Comparison of ENCODE assay signal across 11 cellular contexts in genomic region chr12:47988073-47989022, GRCh38. TPM values are rescaled to one million over a fixed set of nuclear protein-coding genes. Genes with fewer than 3 reads are reported as not detected.
DNase-seq lines count a peak whose midpoint lies in the region; ATAC-seq and TF ChIP-seq lines count a peak whose summit lies in the region.
"Had no signal": no experiment of that assay in that cellular context is flagged by ENCODE, and none has a peak within 500 bp of the region (broad histone marks: within the 10 kb centered on the region; RNA-seq: fewer than 3 reads in every experiment).

No MANE protein-coding gene starts in this region.

- H3K36me3 Mint-ChIP-seq in osteocyte (ENCODE audit: unreplicated experiment), result no peaks in the 10 kb centered on the region
- no peaks in the 10 kb centered on the region for H3K36me3 Mint-ChIP-seq in stimulated activated naive B cell treated with anti-CD40 and anti-IgM and Interleukin-4, amounts not matched to agents 10 μg/mL and 1 μg/mL and 100 μg/mL, for 72 hours

- H3K27me3 Mint-ChIP-seq in osteocyte (ENCODE audit: unreplicated experiment), result no peaks in the 10 kb centered on the region
- H3K27me3 Mint-ChIP-seq in stimulated activated naive B cell treated with anti-CD40 and anti-IgM and Interleukin-4, amounts not matched to agents 10 μg/mL and 1 μg/mL and 100 μg/mL, for 72 hours, result peaks cover 10 to 21% of the 10 kb centered on the region in 2 donors
- H3K27me3 Mint-ChIP-seq: activated CD4-positive, alpha-beta T cell treated with anti-CD3 and anti-CD28 coated beads for 36 hours had no signal

- ATAC-seq in HG03280 (IDR thresholded peaks at IDR 0.05; ENCODE audit: unreplicated experiment), result no peak
- ATAC-seq in stimulated activated naive B cell treated with anti-CD40 and anti-IgM and Interleukin-4, amounts not matched to agents 10 μg/mL and 1 μg/mL and 100 μg/mL, for 72 hours (replicated peaks), result no peak
- ATAC-seq: activated CD4-positive, alpha-beta T cell treated with anti-CD3 and anti-CD28 coated beads for 36 hours had no signal

- TF ChIP-seq CTCF in osteocyte (IDR thresholded peaks at IDR 0.05), result no peak

- DNase-seq in DMS79 treated with DMSO at 0.1 percent for 48 hours (lab: John Stamatoyannopoulos, UW) (peak; percentile 39), LHCN-M2 (ENCODE audit: low read depth) (peak; percentile 31), ecto neural progenitor cell (ENCODE audit: low spot score) (peak; percentile 83), osteocyte (ENCODE audit: extremely low spot score, unreplicated experiment) (no peak), SKM-1 treated with dmso at 0.1 percent for 144 hours (lab: John Stamatoyannopoulos, UW; ENCODE audit: unreplicated experiment) (no peak)
- no peak for DNase-seq in activated CD4-positive, CD25-positive, alpha-beta regulatory T cell treated with anti-CD3 and anti-CD28 coated beads, Interleukin-2, amount 50 U/mL, for 72 hours
- DNase-seq in stimulated activated naive B cell treated with anti-CD40 and anti-IgM and Interleukin-4, amounts not matched to agents 10 μg/mL and 1 μg/mL and 100 μg/mL, for 72 hours, result no peak
- DNase-seq: activated CD4-positive, alpha-beta T cell treated with anti-CD3 and anti-CD28 coated beads for 36 hours; activated naive CD4-positive, alpha-beta T cell treated with Interleukin-2 at 50 U/mL for 16 hours had no signal

- H3K4me1 Mint-ChIP-seq in osteocyte (ENCODE audit: unreplicated experiment), result peaks cover 10% of the 10 kb centered on the region
- H3K4me1 Mint-ChIP-seq in stimulated activated naive B cell treated with anti-CD40 and anti-IgM and Interleukin-4, amounts not matched to agents 10 μg/mL and 1 μg/mL and 100 μg/mL, for 72 hours, result peaks cover 28 to 48% of the 10 kb centered on the region in 2 donors

- peak overlapping the region; percentile 56 for H3K27ac Mint-ChIP-seq in osteocyte (ENCODE audit: unreplicated experiment)
- H3K27ac Mint-ChIP-seq in stimulated activated naive B cell treated with anti-CD40 and anti-IgM and Interleukin-4, amounts not matched to agents 10 μg/mL and 1 μg/mL and 100 μg/mL, for 72 hours, result no peak overlapping the region
- H3K27ac Mint-ChIP-seq: activated CD4-positive, alpha-beta T cell treated with anti-CD3 and anti-CD28 coated beads for 36 hours had no signal

- H3K9me3 Mint-ChIP-seq in osteocyte (ENCODE audit: unreplicated experiment), result no peaks in the 10 kb centered on the region
- H3K9me3 Mint-ChIP-seq in stimulated activated naive B cell treated with anti-CD40 and anti-IgM and Interleukin-4, amounts not matched to agents 10 μg/mL and 1 μg/mL and 100 μg/mL, for 72 hours, result no peaks in the 10 kb centered on the region

- H3K4me3 Mint-ChIP-seq in osteocyte (ENCODE audit: unreplicated experiment), result peak overlapping the region; percentile 42
- no peak overlapping the region for H3K4me3 Mint-ChIP-seq in stimulated activated naive B cell treated with anti-CD40 and anti-IgM and Interleukin-4, amounts not matched to agents 10 μg/mL and 1 μg/mL and 100 μg/mL, for 72 hours
- H3K4me3 Mint-ChIP-seq: activated CD4-positive, alpha-beta T cell treated with anti-CD3 and anti-CD28 coated beads for 36 hours had no signal

RNA-seq across cellular contexts. Expression of gene COL2A1, which starts 15.9 kb away (rescaled TPM):
- total RNA-seq in LHCN-M2 (2014; rRNA removed) (not detected in 2 replicates), osteocyte (0.70 and 2.0 TPM in 2 replicates)
- not detected for polyA plus RNA-seq in LHCN-M2 (2012)
- total RNA-seq: vagina had no signal

RNA-seq across cellular contexts. Expression of gene TMEM106C, which starts 25.0 kb away (rescaled TPM):
- total RNA-seq in LHCN-M2 (2014; rRNA removed) (122 and 146 TPM in 2 replicates), osteocyte (53.2 and 60.9 TPM in 2 replicates)
- 106 TPM for polyA plus RNA-seq in LHCN-M2 (2012)

Comparison
In these comparisons a context has a peak if more than half of its experiments do, and no peak if none do; other contexts are left out.
1. DNase-seq: peak in DMS79 treated with DMSO at 0.1 percent for 48 hours (single experiment), LHCN-M2 (single experiment) and ecto neural progenitor cell (single experiment); none in osteocyte (single experiment), activated CD4-positive, CD25-positive, alpha-beta regulatory T cell treated with anti-CD3 and anti-CD28 coated beads, Interleukin-2, amount 50 U/mL, for 72 hours (single experiment), stimulated activated naive B cell treated with anti-CD40 and anti-IgM and Interleukin-4, amounts not matched to agents 10 μg/mL and 1 μg/mL and 100 μg/mL, for 72 hours (single experiment) and SKM-1 treated with dmso at 0.1 percent for 144 hours (single experiment).